Comparison of ENCODE assay signal across 10 cellular contexts in genomic region chr9:93060746-93061259, GRCh38. TPM values are rescaled to one million over a fixed set of nuclear protein-coding genes. Genes with fewer than 3 reads are reported as not detected.
DNase-seq lines count a peak whose midpoint lies in the region; ATAC-seq, FAIRE-seq and TF ChIP-seq lines count a peak whose summit lies in the region.
"Had no signal": no experiment of that assay in that cellular context is flagged by ENCODE, and none has a peak within 500 bp of the region (broad histone marks: within the 10 kb centered on the region; RNA-seq: fewer than 3 reads in every experiment).

No MANE protein-coding gene starts in this region.

- H3K36me3 Mint-ChIP-seq in stimulated activated naive CD8-positive, alpha-beta T cell treated with anti-CD3 and anti-CD28 coated beads, Interleukin-15, Interleukin-2, amounts not matched to agents 100 ng/mL and 50 ng/mL, for 24 hours (ENCODE audit: low read depth), result peaks cover 9% of the 10 kb centered on the region
- H3K36me3 Mint-ChIP-seq in T-helper 17 cell (ENCODE audit: low read depth), result no peaks in the 10 kb centered on the region

- H3K4me3 Mint-ChIP-seq in stimulated activated naive CD8-positive, alpha-beta T cell treated with anti-CD3 and anti-CD28 coated beads, Interleukin-15, Interleukin-2, amounts not matched to agents 100 ng/mL and 50 ng/mL, for 24 hours, result peak overlapping the region; percentile 89
- H3K4me3 Mint-ChIP-seq in T-helper 17 cell, result peak overlapping the region; percentile 92

- H3K27me3 Mint-ChIP-seq in stimulated activated naive CD8-positive, alpha-beta T cell treated with anti-CD3 and anti-CD28 coated beads, Interleukin-15, Interleukin-2, amounts not matched to agents 100 ng/mL and 50 ng/mL, for 24 hours, result no peaks in the 10 kb centered on the region
- no peaks in the 10 kb centered on the region for H3K27me3 Mint-ChIP-seq in T-helper 17 cell

- H3K9ac ChIP-seq in kidney (ENCODE audit: low read length in 2 of 2), result no peak overlapping the region

- intact Hi-C loops in kidney (cut with DNase I), result no loop called here

- H3K4me3 ChIP-seq in kidney (ENCODE audit: low read length in 2 of 2), result no peak overlapping the region

- no peak for TF ChIP-seq POLR2A in erythroblast (IDR thresholded peaks at IDR 0.05; ENCODE audit: low read length)

- peak overlapping the region; percentile 2 to 51 for H3K27ac ChIP-seq in kidney (ENCODE audit: low read depth in 2 of 2, low read length in 2 of 2)

- FAIRE-seq in kidney (lab: Jason Lieb, UNC), result no peak
- FAIRE-seq: bronchial epithelial cell had no signal

- H3K4me1 ChIP-seq in kidney (ENCODE audit: control insufficient read depth in 1 of 2, insufficient read depth in 1 of 2, low read depth in 1 of 2, low read length in 2 of 2), result peaks cover 16 to 32% of the 10 kb centered on the region in 2 donors

- no peaks in the 10 kb centered on the region for H3K9me3 Mint-ChIP-seq in stimulated activated naive CD8-positive, alpha-beta T cell treated with anti-CD3 and anti-CD28 coated beads, Interleukin-15, Interleukin-2, amounts not matched to agents 100 ng/mL and 50 ng/mL, for 24 hours

- peaks cover 73% of the 10 kb centered on the region for H3K4me1 Mint-ChIP-seq in stimulated activated naive CD8-positive, alpha-beta T cell treated with anti-CD3 and anti-CD28 coated beads, Interleukin-15, Interleukin-2, amounts not matched to agents 100 ng/mL and 50 ng/mL, for 24 hours (ENCODE audit: low read depth)
- H3K4me1 Mint-ChIP-seq in T-helper 17 cell, result peaks cover 58% of the 10 kb centered on the region

- H3K9me3 ChIP-seq in T-helper 17 cell (ENCODE audit: control insufficient read depth, low read length, poor library complexity, severe bottlenecking) (no peaks in the 10 kb centered on the region), kidney (ENCODE audit: control insufficient read depth in 1 of 2, low read length in 2 of 2) (no peaks in the 10 kb centered on the region)

- no peak for ATAC-seq in stimulated activated naive CD8-positive, alpha-beta T cell treated with anti-CD3 and anti-CD28 coated beads, Interleukin-15, Interleukin-2, amounts not matched to agents 100 U/mL and 50 U/mL, for 24 hours
- no peak for ATAC-seq in T-helper 17 cell

- H3K36me3 ChIP-seq in kidney (ENCODE audit: control insufficient read depth in 1 of 2, insufficient read depth in 2 of 2, low read length in 2 of 2), result no peaks in the 10 kb centered on the region

- TF ChIP-seq CTCF in kidney (IDR thresholded peaks at IDR 0.05; ENCODE audit: borderline replicate concordance, extremely low read depth, insufficient read depth), result no peak

- no peak for DNase-seq in stimulated activated naive CD8-positive, alpha-beta T cell treated with anti-CD3 and anti-CD28 coated beads, Interleukin-15, Interleukin-2, amounts not matched to agents 100 U/mL and 50 U/mL, for 24 hours
- DNase-seq in T-helper 17 cell (no peak), kidney (peak; percentile 39), activated gamma-delta T cell (lab: John Stamatoyannopoulos, UW) (no peak), erythroblast (lab: John Stamatoyannopoulos, UW) (no peak), NCI-H1436 treated with DMSO at 0.1 percent for 48 hours (lab: John Stamatoyannopoulos, UW) (no peak), NCI-H1694 (lab: John Stamatoyannopoulos, UW) (no peak)
- DNase-seq: T-helper 9 cell had no signal

- peak overlapping the region; percentile 91 for H3K27ac Mint-ChIP-seq in stimulated activated naive CD8-positive, alpha-beta T cell treated with anti-CD3 and anti-CD28 coated beads, Interleukin-15, Interleukin-2, amounts not matched to agents 100 ng/mL and 50 ng/mL, for 24 hours
- peak overlapping the region; percentile 100 for H3K27ac Mint-ChIP-seq in T-helper 17 cell

RNA-seq across cellular contexts. Expression of gene SUSD3, which starts 2.3 kb away (rescaled TPM):
- total RNA-seq in T-helper 17 cell, result 10 to 100 TPM; 47.2 to 62.3 TPM
- total RNA-seq in kidney, result 12.2 TPM
- polyA plus RNA-seq in kidney (ENCODE audit: insufficient read depth, low read depth, low replicate concordance), result 34.6 TPM

RNA-seq across cellular contexts. Expression of gene CARD19, which starts 35.2 kb away (rescaled TPM):
- total RNA-seq in T-helper 17 cell, result 10 to 100 TPM; 45.2 to 54.4 TPM
- 44.5 TPM for total RNA-seq in kidney
- 49.3 TPM for polyA plus RNA-seq in kidney (ENCODE audit: insufficient read depth, low read depth, low replicate concordance)
